Comparison of ENCODE assay signal across 15 cellular contexts in genomic region chr3:114764056-114764492, GRCh38.
DNase-seq lines count a peak whose midpoint lies in the region; ATAC-seq and TF ChIP-seq lines count a peak whose summit lies in the region.
"Had no signal": no experiment of that assay in that cellular context is flagged by ENCODE, and none has a peak within 500 bp of the region (broad histone marks: within the 10 kb centered on the region; RNA-seq: fewer than 3 reads in every experiment).

No MANE protein-coding gene starts in this region.

- no peaks in the 10 kb centered on the region for H3K27me3 ChIP-seq in right lobe of liver
- H3K27me3 ChIP-seq: cardiac muscle cell had no signal

- peak overlapping the region in 2 of 3 donors; percentile 6 to 15 for H3K27ac ChIP-seq in right lobe of liver
- H3K27ac ChIP-seq: cardiac muscle cell, left ventricle myocardium inferior had no signal

- H3K36me3 ChIP-seq in right lobe of liver = no peaks in the 10 kb centered on the region
- H3K36me3 ChIP-seq: cardiac muscle cell, left ventricle myocardium inferior had no signal

- intact Hi-C loops in right lobe of liver (cut with DNase I) = no loop called here

- WGBS in right lobe of liver (ENCODE audit: insufficient coverage, low coverage, low lambda C conversion rate, missing lambda C conversion rate) = 26% methylated on average over 4 of the region's 4 CpGs

- no peak for TF ChIP-seq POLR2A in right lobe of liver (IDR thresholded peaks at IDR 0.05)

- peak; percentile 11 for DNase-seq in GM03348 (ENCODE audit: low spot score)
- DNase-seq in NCI-H1417 treated with DMSO at 0.1 percent for 48 hours (lab: John Stamatoyannopoulos, UW) = peak; percentile 38
- DNase-seq in choroid plexus epithelial cell (ENCODE audit: low read depth) = peak; percentile 26
- peak; percentile 49 to 82 (median 66) for DNase-seq in right lobe of liver
- no peak for DNase-seq in T-helper 1 cell
- DNase-seq in stimulated activated naive B cell treated with anti-CD40 and anti-IgM and Interleukin-4, amounts not matched to agents 10 μg/mL and 1 μg/mL and 100 μg/mL, for 72 hours = no peak
- DNase-seq: activated effector memory CD4-positive, alpha-beta T cell treated with anti-CD3 and anti-CD28 coated beads, Interleukin-2, amount 50 U/mL, for 16 hours; GF-D8; head of caudate nucleus; left ventricle myocardium inferior; NCI-H226; trophoblast cell had no signal

- no peaks in the 10 kb centered on the region for H3K36me3 Mint-ChIP-seq in stimulated activated naive B cell treated with anti-CD40 and anti-IgM and Interleukin-4, amounts not matched to agents 10 μg/mL and 1 μg/mL and 100 μg/mL, for 72 hours

- peaks cover 0 to 19% (median 8%) of the 10 kb centered on the region in 4 donors for H3K4me1 ChIP-seq in right lobe of liver

- H3K4me3 ChIP-seq in choroid plexus epithelial cell (ENCODE audit: low read depth, low read length) = no peak overlapping the region
- H3K4me3 ChIP-seq in right lobe of liver = no peak overlapping the region
- H3K4me3 ChIP-seq: cardiac muscle cell, left ventricle myocardium inferior had no signal

- H3K4me3 Mint-ChIP-seq in stimulated activated naive B cell treated with anti-CD40 and anti-IgM and Interleukin-4, amounts not matched to agents 10 μg/mL and 1 μg/mL and 100 μg/mL, for 72 hours = no peak overlapping the region
- H3K4me3 Mint-ChIP-seq: nephron had no signal

- ATAC-seq in right lobe of liver (peak; percentile 85 to 96 (median 91)), HG03378 (IDR thresholded peaks at IDR 0.05; ENCODE audit: unreplicated experiment) (no peak)
- ATAC-seq in stimulated activated naive B cell treated with anti-CD40 and anti-IgM and Interleukin-4, amounts not matched to agents 10 μg/mL and 1 μg/mL and 100 μg/mL, for 72 hours (replicated peaks) = no peak

- TF ChIP-seq CTCF in choroid plexus epithelial cell (conservative IDR thresholded peaks at IDR 0.05; ENCODE audit: low read depth, low read length) = no peak
- TF ChIP-seq CTCF in right lobe of liver (IDR thresholded peaks at IDR 0.05) = no peak

- H3K9me3 Mint-ChIP-seq in stimulated activated naive B cell treated with anti-CD40 and anti-IgM and Interleukin-4, amounts not matched to agents 10 μg/mL and 1 μg/mL and 100 μg/mL, for 72 hours = no peaks in the 10 kb centered on the region
- H3K9me3 Mint-ChIP-seq: nephron had no signal

- H3K27ac Mint-ChIP-seq in stimulated activated naive B cell treated with anti-CD40 and anti-IgM and Interleukin-4, amounts not matched to agents 10 μg/mL and 1 μg/mL and 100 μg/mL, for 72 hours = no peak overlapping the region
- H3K27ac Mint-ChIP-seq: nephron had no signal

- no peaks in the 10 kb centered on the region for H3K9me3 ChIP-seq in right lobe of liver
- H3K9me3 ChIP-seq: left ventricle myocardium inferior had no signal

- H3K27me3 Mint-ChIP-seq in stimulated activated naive B cell treated with anti-CD40 and anti-IgM and Interleukin-4, amounts not matched to agents 10 μg/mL and 1 μg/mL and 100 μg/mL, for 72 hours = no peaks in the 10 kb centered on the region

- H3K4me1 Mint-ChIP-seq in stimulated activated naive B cell treated with anti-CD40 and anti-IgM and Interleukin-4, amounts not matched to agents 10 μg/mL and 1 μg/mL and 100 μg/mL, for 72 hours = peaks cover 0 to 4% of the 10 kb centered on the region in 2 donors

Comparison
In these comparisons a context has a peak if more than half of its experiments do, and no peak if none do; other contexts are left out.
1. DNase-seq: peak in GM03348 (single experiment), NCI-H1417 treated with DMSO at 0.1 percent for 48 hours (single experiment), choroid plexus epithelial cell (single experiment) and right lobe of liver (3 of 3); none in T-helper 1 cell (0 of 5) and stimulated activated naive B cell treated with anti-CD40 and anti-IgM and Interleukin-4, amounts not matched to agents 10 μg/mL and 1 μg/mL and 100 μg/mL, for 72 hours (single experiment).
2. ATAC-seq: peak in right lobe of liver (4 of 4); none in HG03378 (single experiment) and stimulated activated naive B cell treated with anti-CD40 and anti-IgM and Interleukin-4, amounts not matched to agents 10 μg/mL and 1 μg/mL and 100 μg/mL, for 72 hours (0 of 2).